Comparison of ENCODE assay signal across 8 cellular contexts in genomic region chr9:129027224-129027684, GRCh38. TPM values are rescaled to one million over a fixed set of nuclear protein-coding genes. Genes with fewer than 3 reads are reported as not detected.
A peak's percentile ranks its signal among the peaks of the same experiment; 100 is the strongest.
DNase-seq lines count a peak whose midpoint lies in the region; ATAC-seq and TF ChIP-seq lines count a peak whose summit lies in the region.

No MANE protein-coding gene starts in this region.

- H3K36me3 ChIP-seq in adipocyte (ENCODE audit: control insufficient read depth, insufficient read depth, low read length, severe bottlenecking) (no peaks in the 10 kb centered on the region), liver (ENCODE audit: control insufficient read depth in 4 of 4, insufficient read depth in 3 of 4, low read depth in 1 of 4, low read length in 3 of 4) (no peaks in the 10 kb centered on the region), urinary bladder (ENCODE audit: insufficient read depth) (no peaks in the 10 kb centered on the region)

- peak overlapping the region; percentile 84 for H3K4me3 ChIP-seq in adipocyte (ENCODE audit: low read length)
- peak overlapping the region; percentile 43 to 76 (median 53) for H3K4me3 ChIP-seq in liver (ENCODE audit: low read depth in 1 of 3, low read length in 3 of 3)
- H3K4me3 ChIP-seq in urinary bladder (ENCODE audit: low read depth, low read length): peak overlapping the region; percentile 69

- TF ChIP-seq CTCF in liver (IDR thresholded peaks at IDR 0.05; ENCODE audit: low read depth, low read length, missing input control): no peak

- intact Hi-C loops in left colon (cut with DNase I, micrococcal nuclease): no loop called here

- no peaks in the 10 kb centered on the region for H3K9me3 Mint-ChIP-seq in stimulated activated naive CD8-positive, alpha-beta T cell treated with anti-CD3 and anti-CD28 coated beads, Interleukin-15, Interleukin-2, amounts not matched to agents 100 ng/mL and 50 ng/mL, for 24 hours

- H3K27me3 Mint-ChIP-seq in stimulated activated naive CD8-positive, alpha-beta T cell treated with anti-CD3 and anti-CD28 coated beads, Interleukin-15, Interleukin-2, amounts not matched to agents 100 ng/mL and 50 ng/mL, for 24 hours: no peaks in the 10 kb centered on the region

- ATAC-seq in stimulated activated naive CD8-positive, alpha-beta T cell treated with anti-CD3 and anti-CD28 coated beads, Interleukin-15, Interleukin-2, amounts not matched to agents 100 U/mL and 50 U/mL, for 24 hours: no peak
- ATAC-seq in left colon: no peak

- peaks cover 25% of the 10 kb centered on the region for H3K4me1 ChIP-seq in adipocyte (ENCODE audit: control insufficient read depth, insufficient read depth, low read length)
- H3K4me1 ChIP-seq in liver (ENCODE audit: control insufficient read depth in 4 of 4, insufficient read depth in 4 of 4, low read length in 3 of 4): peaks cover 0 to 13% (median 9%) of the 10 kb centered on the region in 4 donors
- H3K4me1 ChIP-seq in urinary bladder (ENCODE audit: insufficient read depth): no peaks in the 10 kb centered on the region

- WGBS in liver: 41% methylated on average over 9 of the region's 9 CpGs
- 31% methylated on average over 9 of the region's 9 CpGs for WGBS in urinary bladder

- no peaks in the 10 kb centered on the region for H3K36me3 Mint-ChIP-seq in stimulated activated naive CD8-positive, alpha-beta T cell treated with anti-CD3 and anti-CD28 coated beads, Interleukin-15, Interleukin-2, amounts not matched to agents 100 ng/mL and 50 ng/mL, for 24 hours (ENCODE audit: low read depth)

- H3K27ac ChIP-seq in liver (ENCODE audit: low read depth in 1 of 2, low read length in 2 of 2) (no peak overlapping the region), urinary bladder (ENCODE audit: low read depth) (peak overlapping the region; percentile 53)

- DNase-seq in stimulated activated naive CD8-positive, alpha-beta T cell treated with anti-CD3 and anti-CD28 coated beads, Interleukin-15, Interleukin-2, amounts not matched to agents 100 U/mL and 50 U/mL, for 24 hours: no peak
- DNase-seq in adipocyte (ENCODE audit: low read depth) (no peak), NCI-H2107 (lab: John Stamatoyannopoulos, UW) (no peak), left colon (no peak), SIG-M5 (lab: John Stamatoyannopoulos, UW) (no peak)

- H3K9ac ChIP-seq in adipocyte (ENCODE audit: low read length): peak overlapping the region; percentile 83
- peak overlapping the region in 1 of 2 donors; percentile 20 for H3K9ac ChIP-seq in liver (ENCODE audit: low read depth in 1 of 2, low read length in 2 of 2)

- no peak for TF ChIP-seq RAD21 in liver (IDR thresholded peaks at IDR 0.05)

- peak overlapping the region; percentile 32 for H3K27ac Mint-ChIP-seq in stimulated activated naive CD8-positive, alpha-beta T cell treated with anti-CD3 and anti-CD28 coated beads, Interleukin-15, Interleukin-2, amounts not matched to agents 100 ng/mL and 50 ng/mL, for 24 hours

- no peaks in the 10 kb centered on the region for H3K9me3 ChIP-seq in adipocyte (ENCODE audit: control insufficient read depth, low read length)
- H3K9me3 ChIP-seq in liver (ENCODE audit: control insufficient read depth in 4 of 4, low read length in 3 of 4): no peaks in the 10 kb centered on the region

- H3K27me3 ChIP-seq in adipocyte (replicated peaks; ENCODE audit: control insufficient read depth, insufficient read depth, low read length) (no peaks in the 10 kb centered on the region), liver (ENCODE audit: control insufficient read depth in 4 of 4, insufficient read depth in 4 of 4, low read length in 3 of 4) (no peaks in the 10 kb centered on the region)

- peaks cover 14% of the 10 kb centered on the region for H3K4me1 Mint-ChIP-seq in stimulated activated naive CD8-positive, alpha-beta T cell treated with anti-CD3 and anti-CD28 coated beads, Interleukin-15, Interleukin-2, amounts not matched to agents 100 ng/mL and 50 ng/mL, for 24 hours (ENCODE audit: low read depth)

- H3K4me3 Mint-ChIP-seq in stimulated activated naive CD8-positive, alpha-beta T cell treated with anti-CD3 and anti-CD28 coated beads, Interleukin-15, Interleukin-2, amounts not matched to agents 100 ng/mL and 50 ng/mL, for 24 hours: peak overlapping the region; percentile 83

TF ChIP-seq in liver, 16 proteins besides CTCF, POLR2A, EP300 and RAD21:
- TF ChIP-seq HNF4A (conservative IDR thresholded peaks at IDR 0.05) (no peak), FOXA2 (IDR thresholded peaks at IDR 0.05) (no peak), SP1 (IDR thresholded peaks at IDR 0.05) (no peak), MAX (IDR thresholded peaks at IDR 0.05) (no peak), REST (IDR thresholded peaks at IDR 0.05) (no peak), ATF3 (IDR thresholded peaks at IDR 0.05) (no peak), TAF1 (conservative IDR thresholded peaks at IDR 0.05) (no peak), NR2F2 (IDR thresholded peaks at IDR 0.05) (no peak), FOXA1 (IDR thresholded peaks at IDR 0.05) (no peak), RXRA (IDR thresholded peaks at IDR 0.05) (no peak), HNF4G (IDR thresholded peaks at IDR 0.05) (no peak), ZBTB33 (IDR thresholded peaks at IDR 0.05) (no peak), GABPA (IDR thresholded peaks at IDR 0.05 in 1 of 2, conservative IDR thresholded peaks at IDR 0.05 in 1 of 2) (no peak)

RNA-seq across cellular contexts. Expression of gene SH3GLB2, which starts 0.9 kb away (rescaled TPM):
- 10 to 100 TPM; 22.6 to 26.9 TPM for total RNA-seq in liver
- 10 to 100 TPM in 1 of 2 donors, 1 to 10 TPM in 1; 5.0 to 14.0 TPM for polyA plus RNA-seq in liver
- 49.6 TPM for total RNA-seq in urinary bladder
- 119 TPM for polyA plus RNA-seq in urinary bladder
- total RNA-seq in left colon: 100 to 1,000 TPM; 158 to 169 TPM

RNA-seq across cellular contexts. Expression of gene MIGA2, which starts 9.2 kb away (rescaled TPM):
- total RNA-seq in liver (10 to 100 TPM; 22.8 to 42.6 TPM), urinary bladder (16.4 TPM), left colon (10 to 100 TPM; 68.3 to 71.3 TPM)
- polyA plus RNA-seq in liver (10 to 100 TPM in 1 of 2 donors, 1 to 10 TPM in 1; 8.0 to 11.1 TPM), urinary bladder (34.5 TPM)

RNA-seq across cellular contexts. Expression of gene DOLPP1, which starts 53.7 kb away (rescaled TPM):
- total RNA-seq in liver (10 to 100 TPM; 15.3 to 15.6 TPM), urinary bladder (9.0 TPM), left colon (10 to 100 TPM; 44.4 to 53.1 TPM)
- polyA plus RNA-seq in liver (10 to 100 TPM; 14.6 to 14.8 TPM), urinary bladder (10.5 TPM)
